1 cellular context compared by ENCODE assay signal in genomic region chrX:6729581-6729980, GRCh38.
TF ChIP-seq lines count a peak whose summit lies in the region.

No MANE protein-coding gene starts in this region.

TF ChIP-seq in H1, 55 proteins besides CTCF, POLR2A, EP300 and RAD21:
- TF ChIP-seq GABPA (IDR thresholded peaks at IDR 0.05; ENCODE audit: borderline replicate concordance, insufficient read depth, low read length) = no peak
- TF ChIP-seq SRF (IDR thresholded peaks at IDR 0.05; ENCODE audit: low read depth, low read length) = peak; percentile 62; the same call in 1 of the 2 replicates
- no peak for TF ChIP-seq MAFK (IDR thresholded peaks at IDR 0.05; ENCODE audit: low read depth, low read length)
- TF ChIP-seq CEBPB (IDR thresholded peaks at IDR 0.05; ENCODE audit: low read depth, low read length) = no peak
- no peak for TF ChIP-seq BACH1 (IDR thresholded peaks at IDR 0.05; ENCODE audit: low read length)
- no peak for TF ChIP-seq PHF8 (conservative IDR thresholded peaks at IDR 0.05; ENCODE audit: low read depth, low read length)
